Comparison of ENCODE assay signal across 8 cellular contexts in the genomic region with DNA sequence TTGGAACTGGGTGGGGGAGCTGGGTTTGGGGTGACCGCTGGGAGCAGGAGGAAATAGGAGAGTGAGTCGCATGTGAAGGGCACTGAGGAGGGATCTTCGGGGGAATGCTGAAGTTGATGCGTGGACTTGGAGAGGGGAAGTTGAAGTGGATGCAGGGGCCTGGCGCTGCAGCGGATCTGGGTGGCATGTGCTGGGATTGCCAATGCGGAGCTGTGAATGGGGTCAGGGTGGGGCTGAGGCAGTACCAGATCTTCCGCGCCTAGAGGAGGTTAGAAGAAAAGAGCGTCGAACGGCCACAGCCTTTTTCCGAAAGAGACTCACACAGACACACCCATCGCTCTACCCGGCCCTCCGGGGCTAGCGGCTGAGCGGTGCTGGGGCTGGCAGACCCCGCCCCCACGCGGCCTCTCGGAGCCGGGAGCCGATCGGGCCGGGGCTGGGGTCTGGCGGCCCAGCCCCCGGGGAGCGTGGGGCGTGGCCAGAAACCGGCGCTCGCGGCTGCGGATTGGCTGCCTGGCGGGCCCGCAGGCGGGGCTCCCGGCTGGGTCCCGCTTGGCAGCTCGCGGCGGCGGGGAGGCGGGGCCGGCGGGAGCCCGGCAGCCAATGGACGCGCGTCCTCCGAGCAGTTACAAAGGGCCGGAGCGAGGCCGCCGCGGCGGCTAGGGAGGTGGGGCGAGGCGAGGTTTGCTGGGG. TPM values are rescaled to one million over a fixed set of nuclear protein-coding genes. Genes with fewer than 3 reads are reported as not detected.
DNase-seq lines count a peak whose midpoint lies in the region; ATAC-seq and TF ChIP-seq lines count a peak whose summit lies in the region.

Gene TGFBR1 (plus strand): TSS at position 655 of the 693 bp plus-strand sequence. CDS start 93 bp downstream, outside the sequence.

- H3K27ac ChIP-seq in CD8-positive, alpha-beta T cell (ENCODE audit: low read depth, low read length): peak within 1 kb of the TSS; percentile 57
- peak within 1 kb of the TSS; percentile 65 for H3K27ac ChIP-seq in effector memory CD4-positive, alpha-beta T cell (ENCODE audit: insufficient read depth, low read length, poor library complexity, severe bottlenecking)

- peaks cover 3% of the 10 kb centered on the region for H3K9me3 Mint-ChIP-seq in CD8-positive, alpha-beta T cell

- no peaks in the 10 kb centered on the region for H3K27me3 ChIP-seq in CD8-positive, alpha-beta T cell (ENCODE audit: insufficient read depth, low read length)
- H3K27me3 ChIP-seq in effector memory CD4-positive, alpha-beta T cell (replicated peaks; ENCODE audit: control insufficient read depth, insufficient read depth, low read length, poor library complexity, severe bottlenecking): no peaks in the 10 kb centered on the region

- H3K36me3 Mint-ChIP-seq in CD8-positive, alpha-beta T cell: peaks cover 9% of the 10 kb centered on the region

- peaks cover 64% of the 10 kb centered on the region for H3K4me1 Mint-ChIP-seq in CD8-positive, alpha-beta T cell (ENCODE audit: low read depth)

- peak; percentile 81 to 95 (median 88) for DNase-seq in CD8-positive, alpha-beta T cell
- DNase-seq in HS-27A (ENCODE audit: low read depth) (peak; percentile 72), medulla oblongata (ENCODE audit: extremely low spot score) (peak; percentile 96)
- peak; percentile 86 for DNase-seq in NK-92 treated with Interleukin-12 subunit alpha and Interleukin-12 subunit beta, amount 100 ng/mL, for 24 hours (lab: John Stamatoyannopoulos, UW)
- DNase-seq in activated CD8-positive, alpha-beta memory T cell treated with anti-CD3 and anti-CD28 coated beads for 4 hours (ENCODE audit: low read depth in 2 of 2): peak; percentile 75 to 86
- peak; percentile 88 to 92 (median 90) for DNase-seq in effector memory CD4-positive, alpha-beta T cell
- DNase-seq in stimulated activated CD8-positive, alpha-beta memory T cell treated with anti-CD3 and anti-CD28 coated beads, Interleukin-12 subunit alpha, Interleukin-12 subunit beta, amount 100 ng/mL, for 1 hour (ENCODE audit: low read depth): peak; percentile 78

- H3K4me3 ChIP-seq in CD8-positive, alpha-beta T cell (ENCODE audit: low read depth, low read length): peak within 1 kb of the TSS; percentile 68
- peak within 1 kb of the TSS; percentile 71 for H3K4me3 ChIP-seq in effector memory CD4-positive, alpha-beta T cell (ENCODE audit: insufficient read depth, low read depth, low read length, poor library complexity, severe bottlenecking)

- H3K27me3 Mint-ChIP-seq in CD8-positive, alpha-beta T cell (ENCODE audit: low read depth): no peaks in the 10 kb centered on the region

- H3K9me3 ChIP-seq in CD8-positive, alpha-beta T cell (ENCODE audit: low read length): no peaks in the 10 kb centered on the region
- H3K9me3 ChIP-seq in effector memory CD4-positive, alpha-beta T cell (ENCODE audit: control insufficient read depth, low read length): no peaks in the 10 kb centered on the region

- ATAC-seq in CD8-positive, alpha-beta T cell: peak; percentile 81
- ATAC-seq in GM19468 (IDR thresholded peaks at IDR 0.05; ENCODE audit: extremely low read depth, unreplicated experiment): peak; percentile 88

- POLR2A ChIA-PET in CD8-positive, alpha-beta T cell (lab: Charles Lee): interaction anchor here (0.7 to 5.9 kb wide), 14 partner anchors 9 to 104 kb away, joined by 3 to 47 read pairs (median 8); no protein-coding TSS in a partner anchor

- intact Hi-C loops in CD8-positive, alpha-beta T cell (cut with DNase I, micrococcal nuclease): loop anchor here (1.0 to 10.0 kb wide), 12 partner anchors 9 to 1120 kb away; partner anchors contain the start of genes SEC61B (in 2 of the 2), ALG2 (in 1 of the 2), ANP32B (in 1 of the 2) and ERP44 (in 1 of the 2)

- peaks cover 48% of the 10 kb centered on the region for H3K4me1 ChIP-seq in CD8-positive, alpha-beta T cell (ENCODE audit: insufficient read depth, low read length)
- peaks cover 31% of the 10 kb centered on the region for H3K4me1 ChIP-seq in effector memory CD4-positive, alpha-beta T cell (ENCODE audit: control insufficient read depth, insufficient read depth, low read length, poor library complexity, severe bottlenecking)

- H3K36me3 ChIP-seq in CD8-positive, alpha-beta T cell (ENCODE audit: insufficient read depth, low read length): no peaks in the 10 kb centered on the region
- no peaks in the 10 kb centered on the region for H3K36me3 ChIP-seq in effector memory CD4-positive, alpha-beta T cell (ENCODE audit: control insufficient read depth, insufficient read depth, low read length)

- TF ChIP-seq CTCF in CD8-positive, alpha-beta T cell (IDR thresholded peaks at IDR 0.05): no peak

- peak within 1 kb of the TSS; percentile 90 for H3K4me3 Mint-ChIP-seq in CD8-positive, alpha-beta T cell

- peak within 1 kb of the TSS; percentile 91 for H3K27ac Mint-ChIP-seq in CD8-positive, alpha-beta T cell

- CTCF ChIA-PET in CD8-positive, alpha-beta T cell (lab: Charles Lee): interaction anchor here (0.9 to 4.2 kb wide), 20 partner anchors 8 to 130 kb away, joined by 3 to 45 read pairs (median 4); no protein-coding TSS in a partner anchor

RNA-seq across cellular contexts. Expression of gene TGFBR1, which starts in this region (rescaled TPM):
- total RNA-seq in CD8-positive, alpha-beta T cell: 10 to 100 TPM; 24.2 to 25.8 TPM

Comparison
In these comparisons a context has a peak if more than half of its experiments do, and no peak if none do; other contexts are left out.
1. Peak in every context shown above with its lines: DNase-seq, ATAC-seq, H3K4me3 ChIP-seq and H3K27ac ChIP-seq.